ENCODE assay signal across 8 cellular contexts in the genomic region with DNA sequence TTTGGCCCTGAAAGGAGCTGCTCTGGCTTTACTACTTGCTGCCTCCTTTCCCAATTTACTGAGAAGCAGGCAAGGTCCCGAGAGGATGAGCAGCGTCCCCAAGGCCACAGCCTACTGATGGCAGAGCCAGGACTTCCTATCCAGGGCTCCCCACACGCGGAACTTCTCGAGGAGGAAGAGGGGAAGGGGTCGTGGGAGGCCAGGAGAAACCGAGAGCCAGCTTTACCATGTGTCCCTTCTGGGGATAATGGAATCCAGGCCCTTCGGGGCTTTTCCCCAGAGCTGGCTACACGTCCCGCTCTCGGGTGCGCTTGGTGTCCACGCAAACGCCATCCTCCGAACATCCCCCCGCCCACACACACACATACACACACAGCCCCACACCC. TPM values are rescaled to one million over a fixed set of nuclear protein-coding genes. Genes with fewer than 3 reads are reported as not detected.
DNase-seq lines count a peak whose midpoint lies in the region; ATAC-seq and TF ChIP-seq lines count a peak whose summit lies in the region.

No MANE protein-coding gene starts in this region.

- peak overlapping the region; percentile 97 for H3K4me2 ChIP-seq in mammary epithelial cell (ENCODE audit: insufficient read depth, low read depth, low read length)

- DNase-seq in heart left ventricle (no peak), Right ventricle myocardium superior (no peak), mammary epithelial cell (no peak), vagina (ENCODE audit: extremely low spot score in 2 of 2) (no peak), foreskin melanocyte (no peak), T-helper 9 cell (no peak)

- peaks cover 0 to 43% (median 0%) of the 10 kb centered on the region in 9 donors for H3K27me3 ChIP-seq in heart left ventricle
- H3K27me3 ChIP-seq in mammary epithelial cell (ENCODE audit: insufficient read depth, low read length), result no peaks in the 10 kb centered on the region
- H3K27me3 ChIP-seq in vagina, result no peaks in the 10 kb centered on the region

- WGBS in heart left ventricle, 4 donors, result 0 to 2% (median 1%) methylated on average over 16 of the region's 16 CpGs
- WGBS in mammary epithelial cell (ENCODE audit: low coverage, missing lambda C conversion rate), result 17% methylated on average over 6 of the region's 16 CpGs
- WGBS in mesodermal cell (ENCODE audit: insufficient coverage in 2 of 2), 2 experiments, result 10 to 11% methylated on average over 2 to 11 of the region's 16 CpGs

- TF ChIP-seq CTCF in heart left ventricle (IDR thresholded peaks at IDR 0.05) (no peak), mammary epithelial cell (conservative IDR thresholded peaks at IDR 0.05 in 1 of 2, IDR thresholded peaks at IDR 0.05 in 1 of 2; ENCODE audit: extremely low read depth in 1 of 2, insufficient read depth in 1 of 2, low read depth in 1 of 2, low read length in 2 of 2) (no peak), vagina (IDR thresholded peaks at IDR 0.05) (no peak)

- H3K27ac ChIP-seq in heart left ventricle (peak overlapping the region; percentile 93 to 100 (median 97)), mammary epithelial cell (ENCODE audit: insufficient read depth, low read depth, low read length) (peak overlapping the region; percentile 62), mesodermal cell (ENCODE audit: low read depth, low read length, severe bottlenecking) (peak overlapping the region; percentile 99), vagina (peak overlapping the region; percentile 98)

- in situ Hi-C loops in mammary epithelial cell (cut with MboI; ENCODE audit: low sequenced_read_pairs in 2 of 2), result loop anchor here (10.0 to 25.0 kb wide), 3 partner anchors 81 to 271 kb away; no protein-coding TSS in a partner anchor

- BruUV-seq in mammary epithelial cell (replicated peaks; lab: Mats Ljungman, UMichigan), result TSS peak; percentile 71

- peaks cover 6% of the 10 kb centered on the region for H3K79me2 ChIP-seq in mammary epithelial cell (ENCODE audit: insufficient read depth, low read length)

- H3K9me3 ChIP-seq in heart left ventricle (no peaks in the 10 kb centered on the region), mammary epithelial cell (replicated peaks; ENCODE audit: insufficient read depth, low read length) (no peaks in the 10 kb centered on the region), mesodermal cell (ENCODE audit: control insufficient read depth, low read length) (no peaks in the 10 kb centered on the region), vagina (no peaks in the 10 kb centered on the region)

- dilution Hi-C loops in mammary epithelial cell (cut with HindIII; ENCODE audit: low sequenced_read_pairs), result no loop called here

- no peaks in the 10 kb centered on the region for H4K20me1 ChIP-seq in mammary epithelial cell (ENCODE audit: insufficient read depth, low read length)

- no peaks in the 10 kb centered on the region for H3K36me3 ChIP-seq in heart left ventricle
- H3K36me3 ChIP-seq in mammary epithelial cell (ENCODE audit: insufficient read depth, low read length), result no peaks in the 10 kb centered on the region
- peaks cover 37% of the 10 kb centered on the region for H3K36me3 ChIP-seq in mesodermal cell (ENCODE audit: control insufficient read depth, insufficient read depth, low read length)
- H3K36me3 ChIP-seq in vagina, result no peaks in the 10 kb centered on the region

- ATAC-seq in heart left ventricle (peak in 2 of 4 donors; percentile 1 to 2), Right ventricle myocardium superior (ENCODE audit: poor library complexity) (no peak), GM19328 (IDR thresholded peaks at IDR 0.05; ENCODE audit: unreplicated experiment) (no peak)

- intact Hi-C loops in heart left ventricle (cut with DNase I), result loop anchor here in 2 of 10 donors (5.0 to 10.0 kb wide), 3 partner anchors 74 to 1129 kb away; a partner anchor contains a TSS
- intact Hi-C loops in Right ventricle myocardium superior (cut with DNase I), result loop anchor here (5.0 kb wide), 1 partner anchor 269 kb away; no protein-coding TSS in a partner anchor
- intact Hi-C loops in mammary epithelial cell (cut with micrococcal nuclease), result loop anchor here (2.0 kb wide), 1 partner anchor 117 kb away; no protein-coding TSS in a partner anchor
- intact Hi-C loops in vagina (cut with DNase I), result loop anchor here (10.0 kb wide), 1 partner anchor 111 kb away; a partner anchor contains a TSS

- H3K4me1 ChIP-seq in heart left ventricle (peaks cover 0 to 41% (median 15%) of the 10 kb centered on the region in 12 donors), mammary epithelial cell (ENCODE audit: insufficient read depth, low read length) (peaks cover 57% of the 10 kb centered on the region), mesodermal cell (ENCODE audit: control insufficient read depth, insufficient read depth, low read length, poor library complexity, severe bottlenecking) (peaks cover 46% of the 10 kb centered on the region), vagina (peaks cover 22% of the 10 kb centered on the region)

- H3K4me3 ChIP-seq in heart left ventricle (peak overlapping the region; percentile 47 to 97 (median 78)), mammary epithelial cell (replicated peaks in 1 of 3; ENCODE audit: insufficient read depth in 1 of 3, low read depth in 2 of 3, low read length in 3 of 3) (peak overlapping the region; percentile 61 to 76 (median 64)), mesodermal cell (ENCODE audit: extremely low read depth, insufficient read depth, low read length, poor library complexity, severe bottlenecking) (peak overlapping the region; percentile 91), vagina (peak overlapping the region; percentile 62 to 65)

- H2AFZ ChIP-seq in mammary epithelial cell (ENCODE audit: low read depth, low read length), result peak overlapping the region; percentile 77

- CTCF ChIA-PET in mammary epithelial cell (lab: Charles Lee; ENCODE audit: low non-redundant PET), result interaction anchor here (0.5 kb wide), 1 partner anchor 31 kb away, joined by 3 read pairs; no protein-coding TSS in a partner anchor

- TF ChIP-seq POLR2A in heart left ventricle (IDR thresholded peaks at IDR 0.05), result no peak
- TF ChIP-seq POLR2A in vagina (IDR thresholded peaks at IDR 0.05), result no peak

- H3K9ac ChIP-seq in mammary epithelial cell (ENCODE audit: insufficient read depth, low read length), result peak overlapping the region; percentile 51

RNA-seq across cellular contexts. Expression of a gene that starts 4.3 kb away (rescaled TPM):
- 100 to 1,000 TPM in 1 of 9 donors, 10 to 100 TPM in 8; 12.0 to 213 (median 48.9) TPM for total RNA-seq in heart left ventricle
- 100 to 1,000 TPM in 1 of 2 donors, 10 to 100 TPM in 1; 31.0 to 253 TPM for polyA plus RNA-seq in heart left ventricle
- 29.4 TPM for total RNA-seq in Right ventricle myocardium superior
- 100 to 1,000 TPM in 1 of 2 donors, 10 to 100 TPM in 1; 59.7 to 164 TPM for total RNA-seq in mammary epithelial cell
- polyA plus RNA-seq in mammary epithelial cell, result 83.8 TPM
- polyA minus RNA-seq in mammary epithelial cell, result 130 TPM
- polyA plus RNA-seq in mesodermal cell (2013, experiment 1 of 2), result 311 TPM
- polyA plus RNA-seq in mesodermal cell (2013, experiment 2 of 2), result 252 TPM
- total RNA-seq in vagina, result 130 TPM
